ENCODE assay signal across 23 cellular contexts in genomic region chr2:239903210-239903609, GRCh38.
DNase-seq lines count a peak whose midpoint lies in the region; ATAC-seq and TF ChIP-seq lines count a peak whose summit lies in the region.
"Had no signal": no experiment of that assay in that cellular context is flagged by ENCODE, and none has a peak within 500 bp of the region (broad histone marks: within the 10 kb centered on the region; RNA-seq: fewer than 3 reads in every experiment).

No MANE protein-coding gene starts in this region.

- H3K27me3 Mint-ChIP-seq in WTC11 (ENCODE audit: low read depth), result peaks cover 4% of the 10 kb centered on the region; the same call in 1 of the 2 replicates

- H3K9me3 ChIP-seq in left ventricle myocardium inferior (replicated peaks), result peaks cover 5% of the 10 kb centered on the region
- H3K9me3 ChIP-seq: SJCRH30 had no signal

- CTCF ChIA-PET in WTC11 (lab: Charles Lee), result interaction anchor here (0.7 to 1.0 kb wide), 3 partner anchors 18 to 330 kb away, joined by 3 to 8 read pairs (median 4); no protein-coding TSS in a partner anchor

- intact Hi-C loops in Right ventricle myocardium inferior (cut with DNase I) (no loop called here), left ventricle myocardium inferior (cut with micrococcal nuclease) (no loop called here), posterior vena cava (cut with DNase I) (no loop called here)

- no peak overlapping the region for H3K27ac Mint-ChIP-seq in WTC11
- H3K27ac Mint-ChIP-seq: CD8-positive, alpha-beta memory T cell; IgD-negative memory B cell had no signal

- H3K4me3 ChIP-seq in left ventricle myocardium inferior, result no peak overlapping the region
- H3K4me3 ChIP-seq: SJCRH30 had no signal

- peaks cover 25% of the 10 kb centered on the region for H3K4me1 Mint-ChIP-seq in WTC11
- H3K4me1 Mint-ChIP-seq: CD8-positive, alpha-beta memory T cell had no signal

- TF ChIP-seq CTCF in left ventricle myocardium inferior (IDR thresholded peaks at IDR 0.05; ENCODE audit: borderline replicate concordance) (no peak), WTC11 (IDR thresholded peaks at IDR 0.05) (no peak)

- DNase-seq in Right ventricle myocardium inferior (ENCODE audit: missing footprints) (peak; percentile 15), left ventricle myocardium inferior (no peak), WTC11 (ENCODE audit: low spot score) (no peak), islet precursor cell (peak; percentile 52), posterior vena cava (ENCODE audit: low spot score) (peak; percentile 61), NCI-H446 treated with DMSO at 0.1 percent for 48 hours (lab: John Stamatoyannopoulos, UW) (no peak), hepatic stellate cell (ENCODE audit: low spot score) (no peak)
- DNase-seq: Calu3; CD8-positive, alpha-beta memory T cell; DMS53; EL; HCEC 1CT; NCI-H1105; NCI-H146; NCI-H2029; NCI-H2227 treated with DMSO at 0.1 percent for 48 hours; NCI-H510A treated with DMSO at 0.1 percent for 48 hours; NCI-H748 treated with DMSO at 0.1 percent for 48 hours; SJCRH30 had no signal

- H3K4me1 ChIP-seq in left ventricle myocardium inferior, result no peaks in the 10 kb centered on the region
- H3K4me1 ChIP-seq: SJCRH30 had no signal

- peak overlapping the region; percentile 20; the same call in 1 of the 2 replicates for H3K4me3 Mint-ChIP-seq in WTC11
- H3K4me3 Mint-ChIP-seq: CD8-positive, alpha-beta memory T cell; IgD-negative memory B cell had no signal

- no peaks in the 10 kb centered on the region for H3K36me3 ChIP-seq in left ventricle myocardium inferior
- H3K36me3 ChIP-seq: SJCRH30 had no signal

- H3K9me3 Mint-ChIP-seq in WTC11, result peaks cover 14% of the 10 kb centered on the region

- peaks cover 4% of the 10 kb centered on the region for H3K27me3 ChIP-seq in left ventricle myocardium inferior (ENCODE audit: low read depth)

- no peak overlapping the region for H3K27ac ChIP-seq in left ventricle myocardium inferior (replicated peaks)
- H3K27ac ChIP-seq: C4-2B, SJCRH30 had no signal

- ATAC-seq in Right ventricle myocardium inferior (no peak), WTC11 (peak; percentile 41), GM21619 (IDR thresholded peaks at IDR 0.05; ENCODE audit: unreplicated experiment) (no peak)
- ATAC-seq: Panc1 had no signal

- POLR2A ChIA-PET in WTC11 (lab: Charles Lee), result no interaction called here

- H3K36me3 Mint-ChIP-seq in WTC11, result peaks cover 11% of the 10 kb centered on the region
- H3K36me3 Mint-ChIP-seq: CD8-positive, alpha-beta memory T cell; IgD-negative memory B cell had no signal

TF ChIP-seq in WTC11, 78 proteins besides CTCF, POLR2A, EP300 and RAD21:
- TF ChIP-seq NR3C1 (CRISPR knock-in tag; conservative IDR thresholded peaks at IDR 0.05; ENCODE audit: low read depth) (no peak), E2F1 (CRISPR knock-in tag; IDR thresholded peaks at IDR 0.05) (no peak), FOXJ3 (CRISPR knock-in tag; IDR thresholded peaks at IDR 0.05; ENCODE audit: borderline replicate concordance) (no peak), RORB (CRISPR knock-in tag; IDR thresholded peaks at IDR 0.05) (no peak), ELF4 (CRISPR knock-in tag; IDR thresholded peaks at IDR 0.05; ENCODE audit: low read depth) (no peak), SP1 (CRISPR knock-in tag; conservative IDR thresholded peaks at IDR 0.05) (no peak), SMAD4 (CRISPR knock-in tag; IDR thresholded peaks at IDR 0.05) (no peak), SMAD3 (CRISPR knock-in tag; IDR thresholded peaks at IDR 0.05; ENCODE audit: borderline replicate concordance) (no peak), USF1 (CRISPR knock-in tag; IDR thresholded peaks at IDR 0.05) (no peak), CREB1 (CRISPR knock-in tag; IDR thresholded peaks at IDR 0.05) (no peak), MLX (CRISPR knock-in tag; IDR thresholded peaks at IDR 0.05) (no peak), GABPB1 (CRISPR knock-in tag; IDR thresholded peaks at IDR 0.05) (no peak), NFYB (CRISPR knock-in tag; conservative IDR thresholded peaks at IDR 0.05; ENCODE audit: low read depth) (no peak), JUN (CRISPR knock-in tag; IDR thresholded peaks at IDR 0.05) (no peak)
- TF ChIP-seq, protein P1, sequence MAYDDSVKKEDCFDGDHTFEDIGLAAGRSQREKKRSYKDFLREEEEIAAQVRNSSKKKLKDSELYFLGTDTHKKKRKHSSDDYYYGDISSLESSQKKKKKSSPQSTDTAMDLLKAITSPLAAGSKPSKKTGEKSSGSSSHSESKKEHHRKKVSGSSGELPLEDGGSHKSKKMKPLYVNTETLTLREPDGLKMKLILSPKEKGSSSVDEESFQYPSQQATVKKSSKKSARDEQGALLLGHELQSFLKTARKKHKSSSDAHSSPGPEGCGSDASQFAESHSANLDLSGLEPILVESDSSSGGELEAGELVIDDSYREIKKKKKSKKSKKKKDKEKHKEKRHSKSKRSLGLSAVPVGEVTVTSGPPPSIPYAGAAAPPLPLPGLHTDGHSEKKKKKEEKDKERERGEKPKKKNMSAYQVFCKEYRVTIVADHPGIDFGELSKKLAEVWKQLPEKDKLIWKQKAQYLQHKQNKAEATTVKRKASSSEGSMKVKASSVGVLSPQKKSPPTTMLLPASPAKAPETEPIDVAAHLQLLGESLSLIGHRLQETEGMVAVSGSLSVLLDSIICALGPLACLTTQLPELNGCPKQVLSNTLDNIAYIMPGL (CRISPR knock-in tag; IDR thresholded peaks at IDR 0.05), result no peak
- TF ChIP-seq, protein P2, sequence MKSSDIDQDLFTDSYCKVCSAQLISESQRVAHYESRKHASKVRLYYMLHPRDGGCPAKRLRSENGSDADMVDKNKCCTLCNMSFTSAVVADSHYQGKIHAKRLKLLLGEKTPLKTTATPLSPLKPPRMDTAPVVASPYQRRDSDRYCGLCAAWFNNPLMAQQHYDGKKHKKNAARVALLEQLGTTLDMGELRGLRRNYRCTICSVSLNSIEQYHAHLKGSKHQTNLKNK (CRISPR knock-in tag; IDR thresholded peaks at IDR 0.05), result no peak
- TF ChIP-seq, protein P3, sequence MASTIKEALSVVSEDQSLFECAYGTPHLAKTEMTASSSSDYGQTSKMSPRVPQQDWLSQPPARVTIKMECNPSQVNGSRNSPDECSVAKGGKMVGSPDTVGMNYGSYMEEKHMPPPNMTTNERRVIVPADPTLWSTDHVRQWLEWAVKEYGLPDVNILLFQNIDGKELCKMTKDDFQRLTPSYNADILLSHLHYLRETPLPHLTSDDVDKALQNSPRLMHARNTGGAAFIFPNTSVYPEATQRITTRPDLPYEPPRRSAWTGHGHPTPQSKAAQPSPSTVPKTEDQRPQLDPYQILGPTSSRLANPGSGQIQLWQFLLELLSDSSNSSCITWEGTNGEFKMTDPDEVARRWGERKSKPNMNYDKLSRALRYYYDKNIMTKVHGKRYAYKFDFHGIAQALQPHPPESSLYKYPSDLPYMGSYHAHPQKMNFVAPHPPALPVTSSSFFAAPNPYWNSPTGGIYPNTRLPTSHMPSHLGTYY (CRISPR knock-in tag; IDR thresholded peaks at IDR 0.05), result no peak
- TF ChIP-seq, protein P4, sequence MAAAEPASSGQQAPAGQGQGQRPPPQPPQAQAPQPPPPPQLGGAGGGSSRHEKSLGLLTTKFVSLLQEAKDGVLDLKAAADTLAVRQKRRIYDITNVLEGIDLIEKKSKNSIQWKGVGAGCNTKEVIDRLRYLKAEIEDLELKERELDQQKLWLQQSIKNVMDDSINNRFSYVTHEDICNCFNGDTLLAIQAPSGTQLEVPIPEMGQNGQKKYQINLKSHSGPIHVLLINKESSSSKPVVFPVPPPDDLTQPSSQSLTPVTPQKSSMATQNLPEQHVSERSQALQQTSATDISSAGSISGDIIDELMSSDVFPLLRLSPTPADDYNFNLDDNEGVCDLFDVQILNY (CRISPR knock-in tag; IDR thresholded peaks at IDR 0.05), result no peak
- TF ChIP-seq, protein P5, sequence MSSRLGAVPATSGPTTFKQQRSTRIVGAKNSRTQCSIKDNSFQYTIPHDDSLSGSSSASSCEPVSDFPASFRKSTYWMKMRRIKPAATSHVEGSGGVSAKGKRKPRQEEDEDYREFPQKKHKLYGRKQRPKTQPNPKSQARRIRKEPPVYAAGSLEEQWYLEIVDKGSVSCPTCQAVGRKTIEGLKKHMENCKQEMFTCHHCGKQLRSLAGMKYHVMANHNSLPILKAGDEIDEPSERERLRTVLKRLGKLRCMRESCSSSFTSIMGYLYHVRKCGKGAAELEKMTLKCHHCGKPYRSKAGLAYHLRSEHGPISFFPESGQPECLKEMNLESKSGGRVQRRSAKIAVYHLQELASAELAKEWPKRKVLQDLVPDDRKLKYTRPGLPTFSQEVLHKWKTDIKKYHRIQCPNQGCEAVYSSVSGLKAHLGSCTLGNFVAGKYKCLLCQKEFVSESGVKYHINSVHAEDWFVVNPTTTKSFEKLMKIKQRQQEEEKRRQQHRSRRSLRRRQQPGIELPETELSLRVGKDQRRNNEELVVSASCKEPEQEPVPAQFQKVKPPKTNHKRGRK (CRISPR knock-in tag; IDR thresholded peaks at IDR 0.05; ENCODE audit: borderline replicate concordance), result no peak

Comparison
In these comparisons a context has a peak if more than half of its experiments do, and no peak if none do; other contexts are left out.
1. DNase-seq: peak in Right ventricle myocardium inferior (single experiment), islet precursor cell (single experiment) and posterior vena cava (single experiment); none in left ventricle myocardium inferior (single experiment), WTC11 (single experiment), NCI-H446 treated with DMSO at 0.1 percent for 48 hours (single experiment) and hepatic stellate cell (single experiment).